Comparison of ENCODE assay signal across 8 cellular contexts in the genomic region with DNA sequence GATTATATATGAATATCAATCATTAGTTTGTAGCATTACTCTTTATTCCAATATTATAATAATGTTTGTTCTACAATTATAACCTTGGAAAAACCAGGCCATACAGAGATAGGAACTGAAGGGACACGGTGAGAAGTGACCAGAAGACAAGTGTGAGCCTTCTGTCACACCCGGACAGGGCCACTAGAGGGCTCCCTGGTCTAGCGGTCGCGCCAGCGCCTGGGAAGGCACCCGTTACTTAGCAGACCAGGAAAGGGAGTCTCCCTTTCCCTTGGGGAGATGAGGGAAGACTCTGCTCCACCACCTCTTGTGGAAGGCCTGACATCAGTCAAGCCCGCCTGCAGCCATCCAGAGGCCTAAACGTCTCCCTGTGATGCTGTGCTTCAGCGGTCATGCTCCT. TPM values are rescaled to one million over a fixed set of nuclear protein-coding genes. Genes with fewer than 3 reads are reported as not detected.
DNase-seq lines count a peak whose midpoint lies in the region; ATAC-seq and TF ChIP-seq lines count a peak whose summit lies in the region.
"Not testable (repeated sequence)": the region's sequence is repeated elsewhere in the genome, so short reads cannot be mapped to it uniquely, and the experiment has no call there.

No MANE protein-coding gene starts in this region.

- TF ChIP-seq CTCF in HFF-Myc (IDR thresholded peaks at IDR 0.05; ENCODE audit: low read depth, low read length, missing control alignments) = peak; percentile 18
- TF ChIP-seq CTCF in OCI-LY7 (conservative IDR thresholded peaks at IDR 0.05; ENCODE audit: low read length) = peak; percentile 62
- peak; percentile 78 for TF ChIP-seq CTCF in endodermal cell (conservative IDR thresholded peaks at IDR 0.05)
- peak; percentile 29 to 71 (median 52) for TF ChIP-seq CTCF in heart right ventricle (IDR thresholded peaks at IDR 0.05)

- not testable (repeated sequence) for H3K27me3 Mint-ChIP-seq in activated T-cell treated with anti-CD3 and anti-CD28 coated beads, Interleukin-2, amount 50 U/mL, for 72 hours (ENCODE audit: low read depth); endodermal cell (ENCODE audit: insufficient read depth)

- H3K79me2 ChIP-seq in OCI-LY7 (ENCODE audit: insufficient read depth, low read depth, low read length) = not testable (repeated sequence)

- POLR2A ChIA-PET in OCI-LY7 (lab: Charles Lee) = not testable (repeated sequence)

- CTCF ChIA-PET in OCI-LY7 (lab: Charles Lee; ENCODE audit: unreplicated experiment) = not testable (repeated sequence)

- H3K4me3 ChIP-seq in HFF-Myc (replicated peaks; ENCODE audit: low read depth, low read length); OCI-LY7 (ENCODE audit: low read depth, low read length, poor library complexity, severe bottlenecking); endodermal cell (ENCODE audit: low read length); heart right ventricle: not testable (repeated sequence)

- DNase-seq in COLO668 (lab: John Stamatoyannopoulos, UW; ENCODE audit: unreplicated experiment) = peak; percentile 3
- not testable (repeated sequence) for DNase-seq in HFF-Myc (ENCODE audit: extremely low read depth, low read depth)
- peak; percentile 20 for DNase-seq in OCI-LY7 (ENCODE audit: low spot score)
- peak; percentile 24 to 29 for DNase-seq in activated T-cell treated with anti-CD3 and anti-CD28 coated beads, Interleukin-2, amount 50 U/mL, for 72 hours
- DNase-seq in endodermal cell = peak; percentile 90
- peak; percentile 37 to 47 for DNase-seq in heart right ventricle
- peak; percentile 57 for DNase-seq in mesenteric fat pad (ENCODE audit: low spot score)
- peak; percentile 43 for DNase-seq in stimulated activated naive CD8-positive, alpha-beta T cell treated with anti-CD3 and anti-CD28 coated beads, Interleukin-15, Interleukin-2, amounts not matched to agents 100 U/mL and 50 U/mL, for 24 hours

- ATAC-seq in activated T-cell treated with anti-CD3 and anti-CD28 coated beads, Interleukin-2, amount 50 U/mL, for 72 hours (replicated peaks in 1 of 2); heart right ventricle; stimulated activated naive CD8-positive, alpha-beta T cell treated with anti-CD3 and anti-CD28 coated beads, Interleukin-15, Interleukin-2, amounts not matched to agents 100 U/mL and 50 U/mL, for 24 hours: not testable (repeated sequence)

- H3K4me1 ChIP-seq in OCI-LY7 (ENCODE audit: insufficient read depth, low read length, poor library complexity, severe bottlenecking); endodermal cell (ENCODE audit: control insufficient read depth, insufficient read depth, low read length); heart right ventricle: not testable (repeated sequence)

- not testable (repeated sequence) for H3K4me2 ChIP-seq in OCI-LY7 (ENCODE audit: low read length)

- 66% methylated on average over 10 of the region's 10 CpGs; no CpG with 5 or more reads in 1 of the 2 experiments for WGBS in endodermal cell (ENCODE audit: insufficient coverage in 1 of 2, insufficient read length in 1 of 2), 2 experiments
- WGBS in heart right ventricle, 2 donors = 30 to 46% methylated on average over 10 of the region's 10 CpGs

- not testable (repeated sequence) for H3K9ac ChIP-seq in endodermal cell (ENCODE audit: extremely low read depth, low read length, poor library complexity, severe bottlenecking)

- not testable (repeated sequence) for H3K27ac Mint-ChIP-seq in activated T-cell treated with anti-CD3 and anti-CD28 coated beads, Interleukin-2, amount 50 U/mL, for 72 hours; endodermal cell

- peaks cover 4 to 30% of the 10 kb centered on the region in 2 donors for H3K36me3 Mint-ChIP-seq in activated T-cell treated with anti-CD3 and anti-CD28 coated beads, Interleukin-2, amount 50 U/mL, for 72 hours (ENCODE audit: insufficient read depth in 2 of 2)
- H3K36me3 Mint-ChIP-seq in endodermal cell (ENCODE audit: low read depth) = peaks cover 21% of the 10 kb centered on the region

- not testable (repeated sequence) for H3K9me2 ChIP-seq in OCI-LY7 (ENCODE audit: insufficient read depth, low read length)

- H4K20me1 ChIP-seq in OCI-LY7 (ENCODE audit: insufficient read depth, low read length) = not testable (repeated sequence)

- not testable (repeated sequence) for H3K27me3 ChIP-seq in endodermal cell (ENCODE audit: control insufficient read depth, insufficient read depth, low read length, poor library complexity, severe bottlenecking); heart right ventricle

- intact Hi-C loops in OCI-LY7 (cut with micrococcal nuclease; ENCODE audit: unreplicated experiment); heart right ventricle (cut with DNase I): not testable (repeated sequence)

- not testable (repeated sequence) for H3K36me3 ChIP-seq in OCI-LY7 (ENCODE audit: insufficient read depth, low read length); endodermal cell (ENCODE audit: control insufficient read depth, insufficient read depth, low read length)
- H3K36me3 ChIP-seq in heart right ventricle = peaks cover 0 to 47% (median 6%) of the 10 kb centered on the region in 9 donors

- H3K9me3 Mint-ChIP-seq in activated T-cell treated with anti-CD3 and anti-CD28 coated beads, Interleukin-2, amount 50 U/mL, for 72 hours = not testable (repeated sequence)
- H3K9me3 Mint-ChIP-seq in endodermal cell = peaks cover 68% of the 10 kb centered on the region

- not testable (repeated sequence) for H3K4me1 Mint-ChIP-seq in activated T-cell treated with anti-CD3 and anti-CD28 coated beads, Interleukin-2, amount 50 U/mL, for 72 hours (ENCODE audit: low read depth); endodermal cell

- H2AFZ ChIP-seq in OCI-LY7 (ENCODE audit: low read length) = not testable (repeated sequence)

- H3K27ac ChIP-seq in OCI-LY7 (ENCODE audit: low read depth, low read length, poor library complexity, severe bottlenecking); endodermal cell (ENCODE audit: low read depth, low read length); heart right ventricle: not testable (repeated sequence)

- H3K4me3 Mint-ChIP-seq in activated T-cell treated with anti-CD3 and anti-CD28 coated beads, Interleukin-2, amount 50 U/mL, for 72 hours; endodermal cell: not testable (repeated sequence)

- not testable (repeated sequence) for H3K9me3 ChIP-seq in OCI-LY7 (ENCODE audit: low read length)
- H3K9me3 ChIP-seq in endodermal cell (ENCODE audit: control insufficient read depth, low read length) (peaks cover 42% of the 10 kb centered on the region), heart right ventricle (peaks cover 0 to 92% (median 0%) of the 10 kb centered on the region in 11 donors)

- not testable (repeated sequence) for BruUV-seq in OCI-LY7 (replicated peaks; lab: Mats Ljungman, UMichigan)

RNA-seq across cellular contexts. Expression of a gene that starts 7.8 kb away (rescaled TPM):
- total RNA-seq in OCI-LY7 (2014; rRNA removed; shearing (Covaris generic)) = 6.6 and 7.1 TPM in 2 replicates
- total RNA-seq in OCI-LY7 (2022) (13.9 and 16.3 TPM in 2 replicates), endodermal cell (10 to 100 TPM; 12.8 to 25.8 TPM), heart right ventricle (10 to 100 TPM in 9 of 10 donors, 1 to 10 TPM in 1; 9.3 to 14.4 (median 12.3) TPM), mesenteric fat pad (8.0 TPM)
- 1 to 10 TPM; 6.8 to 8.7 TPM for total RNA-seq in activated T-cell treated with anti-CD3 and anti-CD28 coated beads, Interleukin-2, amount 50 U/mL, for 72 hours
- 9.9 TPM for polyA plus RNA-seq in endodermal cell (2013, experiment 1 of 2)
- polyA plus RNA-seq in endodermal cell (2013, experiment 2 of 2) = 9.2 TPM
- polyA plus RNA-seq in heart right ventricle = 1 to 10 TPM; 2.0 to 9.7 TPM

RNA-seq across cellular contexts. Expression of a gene that starts 22.2 kb away (rescaled TPM):
- total RNA-seq in OCI-LY7 (2014; rRNA removed; shearing (Covaris generic)) = 12.5 and 15.7 TPM in 2 replicates
- total RNA-seq in OCI-LY7 (2022) = 18.2 and 22.2 TPM in 2 replicates
- 10 to 100 TPM; 22.9 to 24.1 TPM for total RNA-seq in activated T-cell treated with anti-CD3 and anti-CD28 coated beads, Interleukin-2, amount 50 U/mL, for 72 hours
- total RNA-seq in endodermal cell = 10 to 100 TPM; 13.5 to 16.0 TPM
- 7.8 TPM for polyA plus RNA-seq in endodermal cell (2013, experiment 1 of 2)
- 7.7 TPM for polyA plus RNA-seq in endodermal cell (2013, experiment 2 of 2)
- 1 to 10 TPM; 2.8 to 6.2 (median 4.1) TPM for total RNA-seq in heart right ventricle
- 1 to 10 TPM; 2.3 to 3.0 TPM for polyA plus RNA-seq in heart right ventricle
- 7.0 TPM for total RNA-seq in mesenteric fat pad

Comparison
In these comparisons a context has a peak if more than half of its experiments do, and no peak if none do; other contexts are left out.
1. CTCF ChIP-seq: peak in every context shown above with its lines; median percentile 78 in endodermal cell; 62 in OCI-LY7; 52 in heart right ventricle; 18 in HFF-Myc.